ENCODE assay signal across 8 cellular contexts in the genomic region with DNA sequence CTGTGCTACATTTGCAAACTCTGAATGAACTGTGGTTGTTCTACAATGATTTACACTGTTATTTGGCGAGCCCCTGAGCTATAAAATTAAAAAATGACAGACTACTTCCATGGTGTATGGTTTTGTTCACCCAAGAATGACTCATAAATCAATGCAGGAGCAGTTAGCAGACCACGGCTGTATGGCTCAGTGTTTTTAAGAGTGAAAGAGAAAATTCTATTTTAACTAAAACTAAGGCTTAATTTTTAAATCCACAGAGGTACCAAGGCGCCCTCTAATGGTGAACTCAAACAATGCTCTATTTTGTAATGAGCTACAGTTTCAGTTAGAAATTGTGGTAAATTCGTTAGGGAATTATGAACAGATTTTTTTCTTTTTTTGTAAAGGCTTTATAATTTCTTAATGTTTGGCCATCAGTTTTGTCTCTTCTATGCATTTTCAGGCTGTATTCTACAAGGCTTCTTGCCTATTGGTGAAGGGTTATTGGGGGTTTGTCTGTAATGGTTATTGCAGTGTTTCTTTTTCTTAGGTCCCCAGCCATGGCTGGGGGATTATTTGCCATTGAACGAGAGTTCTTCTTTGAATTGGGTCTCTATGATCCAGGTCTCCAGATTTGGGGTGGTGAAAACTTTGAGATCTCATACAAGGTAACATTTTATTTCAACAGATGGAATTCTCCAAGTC. TPM values are rescaled to one million over a fixed set of nuclear protein-coding genes. Genes with fewer than 3 reads are reported as not detected.
DNase-seq lines count a peak whose midpoint lies in the region; ATAC-seq and TF ChIP-seq lines count a peak whose summit lies in the region.

No MANE protein-coding gene starts in this region.

- in situ Hi-C loops in SK-MEL-5 (cut with HindIII; ENCODE audit: low pct_unique_long_range_greater_than_20kb, low sequenced_read_pairs) = no loop called here

- H3K36me3 ChIP-seq in sigmoid colon = no peaks in the 10 kb centered on the region

- no peak overlapping the region for H3K4me3 ChIP-seq in sigmoid colon

- peak in 3 of 4 experiments; percentile 58 to 72 (median 59) for TF ChIP-seq CTCF in sigmoid colon (IDR thresholded peaks at IDR 0.05)

- intact Hi-C loops in sigmoid colon (cut with DNase I) = no loop called here

- no peak overlapping the region for H3K27ac Mint-ChIP-seq in activated naive CD4-positive, alpha-beta T cell treated with anti-CD3 and anti-CD28 coated beads, Interleukin-2, amount 50 U/mL, for 72 hours

- 31 to 34% methylated on average over 5 of the region's 5 CpGs for WGBS in sigmoid colon, 2 donors

- TF ChIP-seq EP300 in sigmoid colon (IDR thresholded peaks at IDR 0.05) = no peak

- ATAC-seq in activated naive CD4-positive, alpha-beta T cell treated with anti-CD3 and anti-CD28 coated beads, Interleukin-2, amount 50 U/mL, for 72 hours = peak; percentile 58 to 69
- peak; percentile 50 for ATAC-seq in HG02798 (IDR thresholded peaks at IDR 0.05; ENCODE audit: poor library complexity, unreplicated experiment)

- H3K9me3 ChIP-seq in sigmoid colon = no peaks in the 10 kb centered on the region

- H3K9me3 Mint-ChIP-seq in activated naive CD4-positive, alpha-beta T cell treated with anti-CD3 and anti-CD28 coated beads, Interleukin-2, amount 50 U/mL, for 72 hours = no peaks in the 10 kb centered on the region

- H3K4me1 ChIP-seq in sigmoid colon = peaks cover 0 to 17% (median 12%) of the 10 kb centered on the region in 4 donors

- TF ChIP-seq POLR2A in sigmoid colon (IDR thresholded peaks at IDR 0.05) = no peak

- peak overlapping the region in 1 of 4 donors; percentile 0 for H3K27ac ChIP-seq in sigmoid colon

- H3K27me3 ChIP-seq in sigmoid colon = no peaks in the 10 kb centered on the region

- peak in 1 of 2 donors; percentile 22 for DNase-seq in activated naive CD4-positive, alpha-beta T cell treated with anti-CD3 and anti-CD28 coated beads, Interleukin-2, amount 50 U/mL, for 72 hours (ENCODE audit: low spot score in 2 of 2)
- DNase-seq in activated naive CD4-positive, alpha-beta T cell treated with Interleukin-2 at 50 U/mL for 16 hours = no peak
- peak; percentile 46 for DNase-seq in SK-MEL-5 (ENCODE audit: low read depth, low spot score)
- peak; percentile 14 for DNase-seq in fibroblast of the conjunctiva (ENCODE audit: low read depth)
- DNase-seq in sigmoid colon = no peak
- no peak for DNase-seq in UCSD-AML1 (lab: John Stamatoyannopoulos, UW; ENCODE audit: unreplicated experiment)
- DNase-seq in mucosa of gallbladder (ENCODE audit: low spot score) = no peak

- H3K36me3 Mint-ChIP-seq in activated naive CD4-positive, alpha-beta T cell treated with anti-CD3 and anti-CD28 coated beads, Interleukin-2, amount 50 U/mL, for 72 hours = no peaks in the 10 kb centered on the region

RNA-seq across cellular contexts. Expression of gene HMGB2, which starts 32.5 kb away (rescaled TPM):
- 100 to 1,000 TPM; 567 to 924 TPM for total RNA-seq in activated naive CD4-positive, alpha-beta T cell treated with anti-CD3 and anti-CD28 coated beads, Interleukin-2, amount 50 U/mL, for 72 hours
- 79.3 and 92.1 TPM in 2 replicates for total RNA-seq in SK-MEL-5 (2014; rRNA removed; shearing (Covaris generic))
- 109 and 118 TPM in 2 replicates for polyA plus RNA-seq in SK-MEL-5 (2015; cell fraction: cytosol; rRNA removed)
- polyA plus RNA-seq in SK-MEL-5 (2015; cell fraction: nucleus; rRNA removed) = 78.4 and 105 TPM in 2 replicates
- total RNA-seq in sigmoid colon (10 to 100 TPM; 45.1 to 74.7 (median 59.4) TPM), mucosa of gallbladder (39.1 TPM)
- 100 to 1,000 TPM in 2 of 3 donors, 10 to 100 TPM in 1; 96.1 to 255 (median 129) TPM for polyA plus RNA-seq in sigmoid colon

Comparison
In these comparisons a context has a peak if more than half of its experiments do, and no peak if none do; other contexts are left out.
1. DNase-seq: peak in SK-MEL-5 (single experiment) and fibroblast of the conjunctiva (single experiment); none in activated naive CD4-positive, alpha-beta T cell treated with Interleukin-2 at 50 U/mL for 16 hours (single experiment), sigmoid colon (single experiment), UCSD-AML1 (single experiment) and mucosa of gallbladder (single experiment).